In the genomic region with DNA sequence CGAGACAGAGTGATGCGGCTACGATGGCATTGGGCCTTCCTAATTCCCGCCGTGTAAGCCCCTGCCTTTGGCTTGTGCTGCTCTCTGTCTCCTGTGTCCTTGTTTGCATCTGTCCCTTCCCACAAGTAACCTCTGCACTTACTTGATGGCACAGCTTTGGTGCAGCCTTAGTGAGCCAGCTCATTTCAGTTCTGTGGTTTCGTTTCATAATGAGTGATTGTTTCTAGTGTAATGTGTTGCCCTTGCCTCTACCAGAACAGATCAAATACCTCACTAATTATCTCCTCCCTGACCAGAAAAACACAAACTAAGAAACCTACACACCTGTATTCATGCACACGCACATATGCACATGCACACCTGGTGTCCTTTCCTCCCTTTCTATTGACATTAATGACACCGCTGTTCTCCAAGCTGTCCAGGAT, we compare ENCODE assay signal across 14 cellular contexts. TPM values are rescaled to one million over a fixed set of nuclear protein-coding genes. Genes with fewer than 3 reads are reported as not detected.
DNase-seq lines count a peak whose midpoint lies in the region; ATAC-seq, FAIRE-seq and TF ChIP-seq lines count a peak whose summit lies in the region.
"Had no signal": no experiment of that assay in that cellular context is flagged by ENCODE, and none has a peak within 500 bp of the region (broad histone marks: within the 10 kb centered on the region; RNA-seq: fewer than 3 reads in every experiment).

No MANE protein-coding gene starts in this region.

- FAIRE-seq in bronchial epithelial cell (lab: Jason Lieb, UNC): peak; percentile 7
- FAIRE-seq: A204.1 had no signal

- TF ChIP-seq EP300 in stomach (IDR thresholded peaks at IDR 0.05): no peak

- DNase-seq in NCI-H1417 (lab: John Stamatoyannopoulos, UW): peak in 2 of 3 experiments; percentile 2 to 25
- no peak for DNase-seq in NCI-H1417 treated with DMSO at 0.1 percent for 48 hours (lab: John Stamatoyannopoulos, UW)
- no peak for DNase-seq in bronchial epithelial cell (ENCODE audit: low read depth)
- no peak for DNase-seq in stomach
- no peak for DNase-seq in SHP77 (lab: John Stamatoyannopoulos, UW)
- DNase-seq in Caco-2: no peak
- DNase-seq: activated naive CD4-positive, alpha-beta T cell treated with Interleukin-2 at 50 U/mL for 16 hours; GF-D8; NCI-H187 treated with DMSO at 0.1 percent for 48 hours had no signal

- POLR2A ChIA-PET in Caco-2 (lab: Charles Lee): no interaction called here

- BruUV-seq in Caco-2 (replicated peaks; lab: Mats Ljungman, UMichigan): no TSS peak

- H3K4me3 ChIP-seq in bronchial epithelial cell (ENCODE audit: low read depth, low read length) (no peak overlapping the region), stomach (no peak overlapping the region), Caco-2 (ENCODE audit: low read depth, low read length) (no peak overlapping the region)

- H3K4me3 Mint-ChIP-seq in Caco-2 (ENCODE audit: unreplicated experiment): no peak overlapping the region

- 81 to 89% (median 85%) methylated on average over 8 of the region's 8 CpGs for WGBS in stomach, 5 donors

- peaks cover 0 to 19% (median 12%) of the 10 kb centered on the region in 4 donors for H3K4me1 ChIP-seq in stomach
- no peaks in the 10 kb centered on the region for H3K4me1 ChIP-seq in Caco-2
- H3K4me1 ChIP-seq: parathyroid adenoma had no signal

- no peaks in the 10 kb centered on the region for H3K9me3 Mint-ChIP-seq in Caco-2 (ENCODE audit: unreplicated experiment)

- H3K27me3 Mint-ChIP-seq in Caco-2 (ENCODE audit: insufficient read depth, unreplicated experiment): no peaks in the 10 kb centered on the region

- intact Hi-C loops in stomach (cut with DNase I; ENCODE audit: low total_unique reads): no loop called here
- intact Hi-C loops in Caco-2 (cut with micrococcal nuclease; ENCODE audit: unreplicated experiment): no loop called here

- ATAC-seq in GM21381 (IDR thresholded peaks at IDR 0.05; ENCODE audit: unreplicated experiment): peak; percentile 72
- ATAC-seq in HG03439 (IDR thresholded peaks at IDR 0.05; ENCODE audit: unreplicated experiment): peak; percentile 76

- CTCF ChIA-PET in Caco-2 (lab: Charles Lee): no interaction called here

- H3K27me3 ChIP-seq in bronchial epithelial cell (ENCODE audit: control insufficient read depth, insufficient read depth, low read length) (no peaks in the 10 kb centered on the region), stomach (no peaks in the 10 kb centered on the region), Caco-2 (replicated peaks; ENCODE audit: control insufficient read depth, insufficient read depth, low read length) (no peaks in the 10 kb centered on the region)

- H3K36me3 Mint-ChIP-seq in Caco-2 (ENCODE audit: insufficient read depth, unreplicated experiment): no peaks in the 10 kb centered on the region

- H3K36me3 ChIP-seq in bronchial epithelial cell (ENCODE audit: control insufficient read depth, insufficient read depth, low read length) (no peaks in the 10 kb centered on the region), stomach (no peaks in the 10 kb centered on the region), Caco-2 (ENCODE audit: control insufficient read depth, insufficient read depth, low read length) (no peaks in the 10 kb centered on the region)

- H3K27ac Mint-ChIP-seq in Caco-2 (ENCODE audit: unreplicated experiment): no peak overlapping the region

- no peaks in the 10 kb centered on the region for H3K9me3 ChIP-seq in stomach
- H3K9me3 ChIP-seq in Caco-2: no peaks in the 10 kb centered on the region

- no peak for TF ChIP-seq CTCF in bronchial epithelial cell (IDR thresholded peaks at IDR 0.05; ENCODE audit: insufficient read depth, low read length, severe bottlenecking)
- TF ChIP-seq CTCF in stomach (IDR thresholded peaks at IDR 0.05): no peak
- no peak for TF ChIP-seq CTCF in Caco-2 (IDR thresholded peaks at IDR 0.05; ENCODE audit: insufficient read depth in 1 of 2, low read depth in 1 of 2, low read length in 1 of 2, severe bottlenecking in 1 of 2, unreplicated experiment in 1 of 2)

- no peak overlapping the region for H3K27ac ChIP-seq in stomach
- H3K27ac ChIP-seq: epithelial cell of prostate, parathyroid adenoma had no signal

- peaks cover 6% of the 10 kb centered on the region for H3K4me1 Mint-ChIP-seq in Caco-2 (ENCODE audit: low read depth, unreplicated experiment)

- TF ChIP-seq POLR2A in stomach (IDR thresholded peaks at IDR 0.05): no peak

RNA-seq across cellular contexts. Expression of a gene that starts 58.8 kb away (rescaled TPM):
- total RNA-seq in bronchial epithelial cell (4.2 and 4.6 TPM in 2 replicates), stomach (10 to 100 TPM in 3 of 5 donors, 1 to 10 TPM in 1, under 1 TPM in 1; 0.87 to 29.5 (median 13.0) TPM), Caco-2 (2022) (9.3 and 9.7 TPM in 2 replicates)
- 1 to 10 TPM in 2 of 3 donors, under 1 TPM in 1; 0.90 to 1.9 (median 1.4) TPM for polyA plus RNA-seq in stomach

Comparison
In these comparisons a context has a peak if more than half of its experiments do, and no peak if none do; other contexts are left out.
1. DNase-seq: peak in NCI-H1417 (2 of 3); none in NCI-H1417 treated with DMSO at 0.1 percent for 48 hours (single experiment), bronchial epithelial cell (single experiment), stomach (single experiment), SHP77 (0 of 2) and Caco-2 (0 of 2).